In genomic region chr17:76573096-76573495, GRCh38 we compare ENCODE assay signal across 24 cellular contexts. TPM values are rescaled to one million over a fixed set of nuclear protein-coding genes. Genes with fewer than 3 reads are reported as not detected.
"Had no signal": no experiment of that assay in that cellular context is flagged by ENCODE, and none has a peak within 500 bp of the region (broad histone marks: within the 10 kb centered on the region; RNA-seq: fewer than 3 reads in every experiment).

No MANE protein-coding gene starts in this region.

- H3K27ac Mint-ChIP-seq: immature natural killer cell; memory B cell; naive thymus-derived CD4-positive, alpha-beta T cell; nephron progenitor cell; stimulated activated naive B cell treated with anti-CD40 and anti-IgM and Interleukin-4, amounts not matched to agents 10 μg/mL and 1 μg/mL and 100 μg/mL, for 72 hours; stimulated activated naive CD8-positive, alpha-beta T cell treated with anti-CD3 and anti-CD28 coated beads, Interleukin-15, Interleukin-2, amounts not matched to agents 100 ng/mL and 50 ng/mL, for 24 hours had no signal

- H3K36me3 Mint-ChIP-seq: immature natural killer cell; memory B cell; naive thymus-derived CD4-positive, alpha-beta T cell had no signal

- H3K36me3 ChIP-seq: lower lobe of right lung, ovary, sigmoid colon, thoracic aorta, vagina had no signal

- H3K27me3 Mint-ChIP-seq: stimulated activated naive B cell treated with anti-CD40 and anti-IgM and Interleukin-4, amounts not matched to agents 10 μg/mL and 1 μg/mL and 100 μg/mL, for 72 hours; stimulated activated naive CD8-positive, alpha-beta T cell treated with anti-CD3 and anti-CD28 coated beads, Interleukin-15, Interleukin-2, amounts not matched to agents 100 ng/mL and 50 ng/mL, for 24 hours had no signal

- H3K4me3 Mint-ChIP-seq: immature natural killer cell; memory B cell; naive thymus-derived CD4-positive, alpha-beta T cell; nephron progenitor cell; stimulated activated naive B cell treated with anti-CD40 and anti-IgM and Interleukin-4, amounts not matched to agents 10 μg/mL and 1 μg/mL and 100 μg/mL, for 72 hours; stimulated activated naive CD8-positive, alpha-beta T cell treated with anti-CD3 and anti-CD28 coated beads, Interleukin-15, Interleukin-2, amounts not matched to agents 100 ng/mL and 50 ng/mL, for 24 hours had no signal

- ATAC-seq: left ventricle myocardium superior; lower lobe of right lung; naive thymus-derived CD4-positive, alpha-beta T cell; psoas muscle; right cardiac atrium; stimulated activated naive B cell treated with anti-CD40 and anti-IgM and Interleukin-4, amounts not matched to agents 10 μg/mL and 1 μg/mL and 100 μg/mL, for 72 hours had no signal

- DNase-seq: dorsolateral prefrontal cortex; effector CD4-positive, alpha-beta T cell; hypothalamus; immature natural killer cell; islet precursor cell; left ventricle myocardium superior; lower lobe of right lung; midbrain; naive thymus-derived CD4-positive, alpha-beta T cell; nephron progenitor cell; occipital lobe; ovary; psoas muscle; right cardiac atrium; sigmoid colon; stimulated activated CD4-positive, alpha-beta T cell treated with anti-CD3 and anti-CD28 coated beads, Interleukin-2, amount 100 ng/mL, for 24 hours; stimulated activated CD4-positive, alpha-beta T cell treated with anti-CD3 and anti-CD28 coated beads, Interleukin-4, amount 100 ng/mL, for 24 hours; stimulated activated naive B cell treated with anti-CD40 and anti-IgM and Interleukin-4, amounts not matched to agents 10 μg/mL and 1 μg/mL and 100 μg/mL, for 72 hours; trophoblast cell had no signal

- H3K9me3 ChIP-seq: lower lobe of right lung, ovary, psoas muscle, sigmoid colon, thoracic aorta, vagina had no signal

- H3K4me3 ChIP-seq: dorsolateral prefrontal cortex, lower lobe of right lung, ovary, psoas muscle, sigmoid colon, thoracic aorta, vagina had no signal

- H3K27ac ChIP-seq: dorsolateral prefrontal cortex, lower lobe of right lung, ovary, psoas muscle, thoracic aorta, vagina had no signal

- H3K4me1 ChIP-seq: lower lobe of right lung, sigmoid colon had no signal

- H3K9me3 Mint-ChIP-seq: immature natural killer cell; memory B cell; naive thymus-derived CD4-positive, alpha-beta T cell; nephron progenitor cell; stimulated activated naive B cell treated with anti-CD40 and anti-IgM and Interleukin-4, amounts not matched to agents 10 μg/mL and 1 μg/mL and 100 μg/mL, for 72 hours; stimulated activated naive CD8-positive, alpha-beta T cell treated with anti-CD3 and anti-CD28 coated beads, Interleukin-15, Interleukin-2, amounts not matched to agents 100 ng/mL and 50 ng/mL, for 24 hours had no signal

- H3K27me3 ChIP-seq: dorsolateral prefrontal cortex, ovary, sigmoid colon, vagina had no signal

RNA-seq across cellular contexts. Expression of gene ST6GALNAC2, which starts 12.6 kb away (rescaled TPM):
- total RNA-seq: frontal cortex, occipital lobe had no signal
- polyA plus RNA-seq: naive thymus-derived CD4-positive, alpha-beta T cell had no signal

RNA-seq across cellular contexts. Expression of gene PRCD, which starts 33.3 kb away (rescaled TPM):
- total RNA-seq: naive thymus-derived CD4-positive, alpha-beta T cell had no signal

RNA-seq across cellular contexts. Expression of gene CYGB, which starts 35.6 kb away (rescaled TPM):
- total RNA-seq: naive thymus-derived CD4-positive, alpha-beta T cell had no signal
